32 cellular contexts compared by ENCODE assay signal in genomic region chr5:137105351-137105750, GRCh38.
A peak's percentile ranks its signal among the peaks of the same experiment; 100 is the strongest.
DNase-seq lines count a peak whose midpoint lies in the region; ATAC-seq and TF ChIP-seq lines count a peak whose summit lies in the region.
"Had no signal": no experiment of that assay in that cellular context is flagged by ENCODE, and none has a peak within 500 bp of the region (broad histone marks: within the 10 kb centered on the region; RNA-seq: fewer than 3 reads in every experiment).

No MANE protein-coding gene starts in this region.

- H3K36me3 Mint-ChIP-seq in glutamatergic neuron (ENCODE audit: unreplicated experiment) = no peaks in the 10 kb centered on the region
- H3K36me3 Mint-ChIP-seq in activated CD8-positive, alpha-beta T cell treated with anti-CD3 and anti-CD28 coated beads, Interleukin-2, amount 10 ng/mL, durations not matched to agents 7 days and 5 days (ENCODE audit: low read depth) = no peaks in the 10 kb centered on the region
- H3K36me3 Mint-ChIP-seq: CD14-positive monocyte; CD4-positive, alpha-beta memory T cell; CD4-positive, CD25-positive, alpha-beta regulatory T cell; CD8-positive, alpha-beta memory T cell; CD8-positive, alpha-beta T cell had no signal

- no peak overlapping the region for H3K4me3 ChIP-seq in adrenal gland
- H3K4me3 ChIP-seq: A549; BLaER1; BLaER1 treated with 17β-estradiol and CSF1 and Interleukin-3, amounts not matched to agents 10 nM and 100 nM had no signal

- peaks cover 0 to 4% of the 10 kb centered on the region in 2 donors for H3K4me1 ChIP-seq in adrenal gland (replicated peaks in 1 of 2)
- H3K4me1 ChIP-seq: A549; BE2C; BLaER1; BLaER1 treated with 17β-estradiol and CSF1 and Interleukin-3, amounts not matched to agents 10 nM and 100 nM; Caco-2 had no signal

- H3K27me3 Mint-ChIP-seq in glutamatergic neuron (ENCODE audit: unreplicated experiment) = peaks cover 2% of the 10 kb centered on the region
- no peaks in the 10 kb centered on the region for H3K27me3 Mint-ChIP-seq in activated CD8-positive, alpha-beta T cell treated with anti-CD3 and anti-CD28 coated beads, Interleukin-2, amount 10 ng/mL, durations not matched to agents 7 days and 5 days (ENCODE audit: low read depth)
- H3K27me3 Mint-ChIP-seq: B cell had no signal

- H3K36me3 ChIP-seq in adrenal gland (replicated peaks in 1 of 2) = no peaks in the 10 kb centered on the region
- H3K36me3 ChIP-seq: BE2C; BLaER1; BLaER1 treated with 17β-estradiol and CSF1 and Interleukin-3, amounts not matched to agents 10 nM and 100 nM had no signal

- no peaks in the 10 kb centered on the region for H3K4me1 Mint-ChIP-seq in glutamatergic neuron (ENCODE audit: low read depth, unreplicated experiment)
- no peaks in the 10 kb centered on the region for H3K4me1 Mint-ChIP-seq in activated CD8-positive, alpha-beta T cell treated with anti-CD3 and anti-CD28 coated beads, Interleukin-2, amount 10 ng/mL, durations not matched to agents 7 days and 5 days (ENCODE audit: low read depth)
- H3K4me1 Mint-ChIP-seq: B cell; CD14-positive monocyte; CD4-positive, alpha-beta memory T cell; CD4-positive, CD25-positive, alpha-beta regulatory T cell; CD8-positive, alpha-beta memory T cell had no signal

- H3K4me3 Mint-ChIP-seq in glutamatergic neuron (ENCODE audit: unreplicated experiment) = peak overlapping the region; percentile 31
- no peak overlapping the region for H3K4me3 Mint-ChIP-seq in activated CD8-positive, alpha-beta T cell treated with anti-CD3 and anti-CD28 coated beads, Interleukin-2, amount 10 ng/mL, durations not matched to agents 7 days and 5 days
- H3K4me3 Mint-ChIP-seq: B cell; CD14-positive monocyte; CD4-positive, alpha-beta memory T cell; CD4-positive, alpha-beta T cell; CD4-positive, CD25-positive, alpha-beta regulatory T cell; CD8-positive, alpha-beta memory T cell; CD8-positive, alpha-beta T cell had no signal

- peak; percentile 3 for DNase-seq in NCI-H2227 (lab: John Stamatoyannopoulos, UW; ENCODE audit: unreplicated experiment)
- DNase-seq in NCI-H2227 treated with DMSO at 0.1 percent for 48 hours (lab: John Stamatoyannopoulos, UW) = no peak
- DNase-seq in NCI-H69 (lab: John Stamatoyannopoulos, UW) = peak; percentile 46
- DNase-seq in adrenal gland = peak in 5 of 7 donors; percentile 37 to 76 (median 44)
- no peak for DNase-seq in glutamatergic neuron
- no peak for DNase-seq in AML-193 (lab: John Stamatoyannopoulos, UW)
- DNase-seq in activated CD8-positive, alpha-beta T cell treated with anti-CD3 and anti-CD28 coated beads, Interleukin-2, amount 10 ng/mL, durations not matched to agents 7 days and 5 days = no peak
- DNase-seq: 8988T; ACHN; BE2C; Caco-2; Calu3; CD4-positive, alpha-beta memory T cell; CD4-positive, alpha-beta T cell; CD4-positive, CD25-positive, alpha-beta regulatory T cell; CD8-positive, alpha-beta memory T cell; CD8-positive, alpha-beta T cell; DMS 273 treated with DMSO at 0.1 percent for 48 hours; DMS153; DMS53; DMS79; DMS79 treated with DMSO at 0.1 percent for 48 hours; DND-41; EL had no signal

- H3K9me3 Mint-ChIP-seq in glutamatergic neuron (ENCODE audit: unreplicated experiment) = peaks cover 6% of the 10 kb centered on the region
- H3K9me3 Mint-ChIP-seq in activated CD8-positive, alpha-beta T cell treated with anti-CD3 and anti-CD28 coated beads, Interleukin-2, amount 10 ng/mL, durations not matched to agents 7 days and 5 days (ENCODE audit: insufficient read depth) = no peaks in the 10 kb centered on the region
- H3K9me3 Mint-ChIP-seq: CD4-positive, alpha-beta T cell; CD8-positive, alpha-beta memory T cell; CD8-positive, alpha-beta T cell had no signal

- TF ChIP-seq POLR2A in adrenal gland (IDR thresholded peaks at IDR 0.05) = no peak
- TF ChIP-seq POLR2A in GM18505 (IDR thresholded peaks at IDR 0.05; ENCODE audit: borderline replicate concordance, extremely low read depth, insufficient read depth, insufficient read length) = no peak

- WGBS in adrenal gland, 4 donors = 38 to 57% (median 47%) methylated on average over 5 of the region's 5 CpGs

- H3K27me3 ChIP-seq in adrenal gland = no peaks in the 10 kb centered on the region
- H3K27me3 ChIP-seq: BLaER1; BLaER1 treated with 17β-estradiol and CSF1 and Interleukin-3, amounts not matched to agents 10 nM and 100 nM had no signal

- intact Hi-C loops in adrenal gland (cut with DNase I) = no loop called here

- POLR2A ChIA-PET in activated CD8-positive, alpha-beta T cell treated with anti-CD3 and anti-CD28 coated beads, Interleukin-2, amount 10 ng/mL, durations not matched to agents 7 days and 5 days (lab: Charles Lee) = no interaction called here

- H3K27ac Mint-ChIP-seq in glutamatergic neuron (ENCODE audit: unreplicated experiment) = no peak overlapping the region
- no peak overlapping the region for H3K27ac Mint-ChIP-seq in activated CD8-positive, alpha-beta T cell treated with anti-CD3 and anti-CD28 coated beads, Interleukin-2, amount 10 ng/mL, durations not matched to agents 7 days and 5 days
- H3K27ac Mint-ChIP-seq: B cell; CD14-positive monocyte; CD4-positive, alpha-beta memory T cell; CD4-positive, alpha-beta T cell; CD4-positive, CD25-positive, alpha-beta regulatory T cell; CD8-positive, alpha-beta memory T cell; CD8-positive, alpha-beta T cell had no signal

- no peaks in the 10 kb centered on the region for H3K9me3 ChIP-seq in adrenal gland (replicated peaks in 1 of 3)
- H3K9me3 ChIP-seq: A549; BE2C; BLaER1; BLaER1 treated with 17β-estradiol and CSF1 and Interleukin-3, amounts not matched to agents 10 nM and 100 nM; Caco-2 had no signal

- no peak for ATAC-seq in activated CD8-positive, alpha-beta T cell treated with anti-CD3 and anti-CD28 coated beads, Interleukin-2, amount 10 ng/mL, durations not matched to agents 7 days and 5 days
- no peak for ATAC-seq in GM18505 (IDR thresholded peaks at IDR 0.05; ENCODE audit: unreplicated experiment)
- ATAC-seq: A549; CD8-positive, alpha-beta T cell had no signal

- TF ChIP-seq CTCF in adrenal gland (IDR thresholded peaks at IDR 0.05) (no peak), glutamatergic neuron (IDR thresholded peaks at IDR 0.05; ENCODE audit: partially characterized antibody, unreplicated experiment) (no peak)

- CTCF ChIA-PET in activated CD8-positive, alpha-beta T cell treated with anti-CD3 and anti-CD28 coated beads, Interleukin-2, amount 10 ng/mL, durations not matched to agents 7 days and 5 days (lab: Charles Lee) = no interaction called here

- peak overlapping the region in 2 of 5 donors; percentile 73 to 86 for H3K27ac ChIP-seq in adrenal gland
- H3K27ac ChIP-seq: 22Rv1; A549; BLaER1; BLaER1 treated with 17β-estradiol and CSF1 and Interleukin-3, amounts not matched to agents 10 nM and 100 nM; C4-2B had no signal

Comparison
In these comparisons a context has a peak if more than half of its experiments do, and no peak if none do; other contexts are left out.
1. DNase-seq: peak in NCI-H2227 (single experiment), NCI-H69 (single experiment) and adrenal gland (5 of 7); none in NCI-H2227 treated with DMSO at 0.1 percent for 48 hours (single experiment), glutamatergic neuron (single experiment), AML-193 (0 of 2) and activated CD8-positive, alpha-beta T cell treated with anti-CD3 and anti-CD28 coated beads, Interleukin-2, amount 10 ng/mL, durations not matched to agents 7 days and 5 days (single experiment).